In the genomic region with DNA sequence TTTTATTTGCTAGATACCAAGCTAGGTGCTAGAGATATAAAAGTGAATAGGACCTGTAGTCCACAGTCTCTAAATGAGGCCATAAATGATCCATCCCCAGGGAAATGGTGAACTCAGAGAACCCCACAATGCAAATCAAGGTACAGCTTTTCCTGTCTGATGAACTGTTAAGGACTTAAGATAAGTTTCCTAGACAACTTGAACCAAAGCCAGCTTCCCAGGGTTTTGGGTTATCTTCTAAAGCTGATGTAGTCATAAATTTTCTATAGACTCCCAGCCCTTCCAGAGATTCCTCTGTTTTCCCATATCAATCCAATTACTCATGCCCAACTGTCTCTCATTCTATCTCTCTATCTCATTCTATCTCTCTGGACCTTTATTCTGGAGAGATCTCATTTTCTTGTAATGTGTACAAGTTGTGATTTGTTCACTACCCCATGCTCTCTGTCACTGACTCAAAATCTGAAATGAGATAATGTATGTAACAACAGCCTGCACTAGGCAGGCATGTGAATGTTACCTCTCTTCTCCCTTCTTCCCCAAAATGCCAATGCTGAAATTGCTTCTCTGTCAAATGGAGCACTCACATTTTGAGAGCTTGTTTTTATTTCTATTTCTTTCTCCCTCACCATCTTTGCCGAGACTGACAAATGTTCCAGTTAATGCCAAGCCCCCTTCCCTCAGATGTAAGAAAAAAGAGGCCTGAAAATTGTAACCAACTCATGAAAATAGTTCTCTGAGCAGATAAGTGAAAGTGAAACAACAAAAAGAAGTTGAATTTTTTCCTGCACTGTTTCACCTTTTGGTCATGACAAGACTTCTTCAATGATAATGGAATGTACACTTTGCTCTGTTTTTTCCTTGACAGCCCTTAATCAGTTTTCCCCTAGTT, we compare ENCODE assay signal across 8 cellular contexts.
A peak's percentile ranks its signal among the peaks of the same experiment; 100 is the strongest.
DNase-seq lines count a peak whose midpoint lies in the region; ATAC-seq and TF ChIP-seq lines count a peak whose summit lies in the region.

No MANE protein-coding gene starts in this region.

- no peaks in the 10 kb centered on the region for H3K36me3 ChIP-seq in skeletal muscle satellite cell (ENCODE audit: insufficient read depth, low read length)
- no peaks in the 10 kb centered on the region for H3K36me3 ChIP-seq in esophagus squamous epithelium
- H3K36me3 ChIP-seq in upper lobe of right lung, result no peaks in the 10 kb centered on the region

- no peaks in the 10 kb centered on the region for H3K36me3 Mint-ChIP-seq in activated CD4-positive, alpha-beta T cell treated with anti-CD3 and anti-CD28 coated beads, Interleukin-2, amount 10 ng/mL, durations not matched to agents 24 days and 14 days (ENCODE audit: low read depth)
- peaks cover 2% of the 10 kb centered on the region for H3K36me3 Mint-ChIP-seq in T-helper 1 cell treated with Interleukin-12 subunit alpha and Interleukin-12 subunit beta and Interleukin-4 antibody, amounts not matched to agents 30 μg/mL and 1 μg/mL, for 36 hours (ENCODE audit: low read depth)

- H3K27me3 Mint-ChIP-seq in activated CD4-positive, alpha-beta T cell treated with anti-CD3 and anti-CD28 coated beads, Interleukin-2, amount 10 ng/mL, durations not matched to agents 24 days and 14 days, result peaks cover 2% of the 10 kb centered on the region
- H3K27me3 Mint-ChIP-seq in T-helper 1 cell treated with Interleukin-12 subunit alpha and Interleukin-12 subunit beta and Interleukin-4 antibody, amounts not matched to agents 30 μg/mL and 1 μg/mL, for 36 hours (ENCODE audit: low read depth), result peaks cover 5% of the 10 kb centered on the region

- H3K27ac ChIP-seq in esophagus squamous epithelium (no peak overlapping the region), upper lobe of right lung (no peak overlapping the region)

- H3K9ac ChIP-seq in skeletal muscle satellite cell (ENCODE audit: low read depth, low read length), result peak overlapping the region; percentile 31

- WGBS in esophagus squamous epithelium, 2 donors, result 25 to 27% methylated on average over 1 of the region's 1 CpG

- H3K4me1 ChIP-seq in skeletal muscle satellite cell (ENCODE audit: control insufficient read depth, insufficient read depth, low read length) (peaks cover 17% of the 10 kb centered on the region), esophagus squamous epithelium (peaks cover 0 to 10% (median 6%) of the 10 kb centered on the region in 3 donors), upper lobe of right lung (no peaks in the 10 kb centered on the region)

- no peak for TF ChIP-seq POLR2A in esophagus squamous epithelium (IDR thresholded peaks at IDR 0.05)

- H3K9me3 ChIP-seq in skeletal muscle satellite cell (replicated peaks; ENCODE audit: low read length) (no peaks in the 10 kb centered on the region), esophagus squamous epithelium (no peaks in the 10 kb centered on the region), upper lobe of right lung (no peaks in the 10 kb centered on the region)

- H3K4me3 ChIP-seq in skeletal muscle satellite cell (ENCODE audit: low read length) (peak overlapping the region; percentile 23), esophagus squamous epithelium (no peak overlapping the region), upper lobe of right lung (no peak overlapping the region)

- H3K4me3 Mint-ChIP-seq in activated CD4-positive, alpha-beta T cell treated with anti-CD3 and anti-CD28 coated beads, Interleukin-2, amount 10 ng/mL, durations not matched to agents 24 days and 14 days, result peak overlapping the region; percentile 38
- peak overlapping the region; percentile 30 for H3K4me3 Mint-ChIP-seq in T-helper 1 cell treated with Interleukin-12 subunit alpha and Interleukin-12 subunit beta and Interleukin-4 antibody, amounts not matched to agents 30 μg/mL and 1 μg/mL, for 36 hours

- intact Hi-C loops in activated CD4-positive, alpha-beta T cell treated with anti-CD3 and anti-CD28 coated beads, Interleukin-2, amount 10 ng/mL, durations not matched to agents 24 days and 14 days (cut with micrococcal nuclease), result no loop called here
- intact Hi-C loops in esophagus squamous epithelium (cut with DNase I) (no loop called here), Right ventricle myocardium superior (cut with DNase I) (no loop called here), upper lobe of right lung (cut with DNase I) (no loop called here)

- H3K4me1 Mint-ChIP-seq in activated CD4-positive, alpha-beta T cell treated with anti-CD3 and anti-CD28 coated beads, Interleukin-2, amount 10 ng/mL, durations not matched to agents 24 days and 14 days, result peaks cover 14% of the 10 kb centered on the region
- H3K4me1 Mint-ChIP-seq in T-helper 1 cell treated with Interleukin-12 subunit alpha and Interleukin-12 subunit beta and Interleukin-4 antibody, amounts not matched to agents 30 μg/mL and 1 μg/mL, for 36 hours (ENCODE audit: low read depth), result peaks cover 14% of the 10 kb centered on the region

- no peaks in the 10 kb centered on the region for H3K9me3 Mint-ChIP-seq in activated CD4-positive, alpha-beta T cell treated with anti-CD3 and anti-CD28 coated beads, Interleukin-2, amount 10 ng/mL, durations not matched to agents 24 days and 14 days
- H3K9me3 Mint-ChIP-seq in T-helper 1 cell treated with Interleukin-12 subunit alpha and Interleukin-12 subunit beta and Interleukin-4 antibody, amounts not matched to agents 30 μg/mL and 1 μg/mL, for 36 hours, result peaks cover 3% of the 10 kb centered on the region

- peak; percentile 76 for ATAC-seq in HG02610 (IDR thresholded peaks at IDR 0.05; ENCODE audit: unreplicated experiment)
- ATAC-seq in Right ventricle myocardium superior (ENCODE audit: poor library complexity), result no peak
- ATAC-seq in upper lobe of right lung, result no peak

- peak overlapping the region; percentile 54 for H3K27ac Mint-ChIP-seq in activated CD4-positive, alpha-beta T cell treated with anti-CD3 and anti-CD28 coated beads, Interleukin-2, amount 10 ng/mL, durations not matched to agents 24 days and 14 days
- H3K27ac Mint-ChIP-seq in T-helper 1 cell treated with Interleukin-12 subunit alpha and Interleukin-12 subunit beta and Interleukin-4 antibody, amounts not matched to agents 30 μg/mL and 1 μg/mL, for 36 hours, result peak overlapping the region; percentile 68

- H3K4me2 ChIP-seq in skeletal muscle satellite cell (ENCODE audit: low read length), result peak overlapping the region; percentile 58

- no peak for TF ChIP-seq CTCF in esophagus squamous epithelium (IDR thresholded peaks at IDR 0.05)
- no peak for TF ChIP-seq CTCF in upper lobe of right lung (IDR thresholded peaks at IDR 0.05)

- peak; percentile 64 for DNase-seq in activated CD4-positive, alpha-beta T cell treated with anti-CD3 and anti-CD28 coated beads, Interleukin-2, amount 10 ng/mL, durations not matched to agents 24 days and 14 days
- no peak for DNase-seq in activated CD4-positive, alpha-beta T cell treated with anti-CD3 and anti-CD28 coated beads for 1 hour
- no peak for DNase-seq in esophagus squamous epithelium (lab: John Stamatoyannopoulos, UW)
- DNase-seq in Right ventricle myocardium superior, result no peak
- no peak for DNase-seq in upper lobe of right lung

- H3K27me3 ChIP-seq in skeletal muscle satellite cell (ENCODE audit: control insufficient read depth, insufficient read depth, low read length) (no peaks in the 10 kb centered on the region), esophagus squamous epithelium (no peaks in the 10 kb centered on the region), upper lobe of right lung (no peaks in the 10 kb centered on the region)
